In genomic region chr12:74280156-74280655, GRCh38 we compare ENCODE assay signal across 27 cellular contexts.
"Had no signal": no experiment of that assay in that cellular context is flagged by ENCODE, and none has a peak within 500 bp of the region (broad histone marks: within the 10 kb centered on the region; RNA-seq: fewer than 3 reads in every experiment).

No MANE protein-coding gene starts in this region.

- FAIRE-seq: colon, endometrium, endothelial cell of umbilical vein, frontal cortex had no signal

- H3K27ac ChIP-seq: colonic mucosa, coronary artery, dorsolateral prefrontal cortex, esophagus muscularis mucosa, esophagus squamous epithelium, foreskin keratinocyte, gastrocnemius medialis, gastroesophageal sphincter, heart left ventricle, heart right ventricle had no signal

- ATAC-seq: effector memory CD8-positive, alpha-beta T cell; esophagus mucosa; foreskin keratinocyte; gastrocnemius medialis; gastroesophageal sphincter; heart left ventricle; heart right ventricle had no signal

- H3K4me1 ChIP-seq: colonic mucosa, esophagus muscularis mucosa, esophagus squamous epithelium, gastrocnemius medialis, gastroesophageal sphincter, heart left ventricle, heart right ventricle had no signal

- H3K9me3 ChIP-seq: colonic mucosa, gastrocnemius medialis had no signal

- H3K36me3 ChIP-seq: colonic mucosa, esophagus muscularis mucosa, esophagus squamous epithelium, gastrocnemius medialis, gastroesophageal sphincter, heart left ventricle, heart right ventricle had no signal

- H3K4me3 ChIP-seq: colonic mucosa, coronary artery, dorsolateral prefrontal cortex, esophagus muscularis mucosa, esophagus squamous epithelium, gastrocnemius medialis, gastroesophageal sphincter, heart left ventricle, heart right ventricle had no signal

- DNase-seq: colonic mucosa; cortex of kidney; dermis blood vessel endothelial cell; dorsolateral prefrontal cortex; effector CD4-positive, alpha-beta T cell; effector CD8-positive, alpha-beta T cell; effector memory CD4-positive, alpha-beta T cell; effector memory CD8-positive, alpha-beta T cell; endodermal cell; erythroblast; esophagus squamous epithelium; foreskin fibroblast; foreskin keratinocyte; foreskin melanocyte; gastrocnemius medialis; glutamatergic neuron; head of caudate nucleus; heart left ventricle; heart right ventricle had no signal

- H3K27me3 ChIP-seq: colonic mucosa, dorsolateral prefrontal cortex, esophagus muscularis mucosa, esophagus squamous epithelium, foreskin keratinocyte, gastrocnemius medialis, gastroesophageal sphincter, heart left ventricle, heart right ventricle had no signal
